1 cellular context compared by ENCODE assay signal in the genomic region with DNA sequence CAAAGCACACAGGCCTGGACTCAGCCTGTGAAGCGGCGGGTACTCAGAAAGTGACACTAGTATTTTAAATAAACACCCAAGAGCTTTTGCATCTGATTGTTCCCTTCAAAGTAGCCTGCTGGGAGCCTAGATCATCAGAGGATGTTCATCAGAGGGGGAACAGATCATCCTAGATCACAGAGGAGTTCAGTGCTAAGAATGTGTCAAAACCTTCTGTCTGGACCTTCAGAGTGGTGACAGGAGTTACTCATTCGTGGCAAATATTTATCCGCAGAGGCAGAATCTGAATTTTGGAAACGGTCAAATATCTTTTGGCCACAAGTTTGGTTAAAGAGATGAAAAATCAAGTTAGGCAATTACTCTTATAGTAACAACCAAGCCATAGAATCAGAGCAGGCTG.
TF ChIP-seq lines count a peak whose summit lies in the region.

No MANE protein-coding gene starts in this region.

TF ChIP-seq in A549, 52 proteins besides CTCF, POLR2A, EP300 and RAD21 (continued from another document):
- TF ChIP-seq, protein P1, sequence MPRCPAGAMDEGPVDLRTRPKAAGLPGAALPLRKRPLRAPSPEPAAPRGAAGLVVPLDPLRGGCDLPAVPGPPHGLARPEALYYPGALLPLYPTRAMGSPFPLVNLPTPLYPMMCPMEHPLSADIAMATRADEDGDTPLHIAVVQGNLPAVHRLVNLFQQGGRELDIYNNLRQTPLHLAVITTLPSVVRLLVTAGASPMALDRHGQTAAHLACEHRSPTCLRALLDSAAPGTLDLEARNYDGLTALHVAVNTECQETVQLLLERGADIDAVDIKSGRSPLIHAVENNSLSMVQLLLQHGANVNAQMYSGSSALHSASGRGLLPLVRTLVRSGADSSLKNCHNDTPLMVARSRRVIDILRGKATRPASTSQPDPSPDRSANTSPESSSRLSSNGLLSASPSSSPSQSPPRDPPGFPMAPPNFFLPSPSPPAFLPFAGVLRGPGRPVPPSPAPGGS (IDR thresholded peaks at IDR 0.05), result no peak
- TF ChIP-seq MYC (IDR thresholded peaks at IDR 0.05; ENCODE audit: borderline replicate concordance, low read length), result no peak
